9 cellular contexts compared by ENCODE assay signal in genomic region chr1:1137256-1138045, GRCh38. TPM values are rescaled to one million over a fixed set of nuclear protein-coding genes. Genes with fewer than 3 reads are reported as not detected.
DNase-seq lines count a peak whose midpoint lies in the region; ATAC-seq, FAIRE-seq and TF ChIP-seq lines count a peak whose summit lies in the region.
"Had no signal": no experiment of that assay in that cellular context is flagged by ENCODE, and none has a peak within 500 bp of the region (broad histone marks: within the 10 kb centered on the region; RNA-seq: fewer than 3 reads in every experiment).

No MANE protein-coding gene starts in this region.

- peaks cover 2 to 3% of the 10 kb centered on the region in 2 donors for H3K4me1 ChIP-seq in neuronal stem cell (ENCODE audit: control insufficient read depth in 2 of 2, insufficient read depth in 1 of 2, low read depth in 1 of 2, low read length in 2 of 2)
- peaks cover 25% of the 10 kb centered on the region for H3K4me1 ChIP-seq in HepG2 (ENCODE audit: insufficient read depth, low read length)

- no peak overlapping the region for H3K9ac ChIP-seq in neuronal stem cell (ENCODE audit: low read depth, low read length, poor library complexity)
- no peak overlapping the region for H3K9ac ChIP-seq in HepG2 (ENCODE audit: insufficient read depth, low read depth, low read length)

- no peaks in the 10 kb centered on the region for H3K9me3 ChIP-seq in neuronal stem cell (replicated peaks in 1 of 2; ENCODE audit: control insufficient read depth in 2 of 2, insufficient read depth in 1 of 2, low read depth in 1 of 2, low read length in 2 of 2)
- H3K9me3 ChIP-seq in HepG2 (ENCODE audit: low read length), result no peaks in the 10 kb centered on the region

- no peak for TF ChIP-seq RAD21 in HepG2 (CRISPR knock-in tag; IDR thresholded peaks at IDR 0.05)

- no peak overlapping the region for H2BK5ac ChIP-seq in neuronal stem cell (ENCODE audit: low read length)

- H3K27ac ChIP-seq in neuronal stem cell (replicated peaks; ENCODE audit: low read length) (no peak overlapping the region), HepG2 (ENCODE audit: extremely low read length, insufficient read depth, low read length) (no peak overlapping the region)

- H3K79me2 ChIP-seq in HepG2 (ENCODE audit: insufficient read depth, low read length), result no peaks in the 10 kb centered on the region

- intact Hi-C loops in HepG2 (cut with micrococcal nuclease; ENCODE audit: unreplicated experiment), result no loop called here

- no peak for TF ChIP-seq CTCF in HepG2 (CRISPR knock-in tag; IDR thresholded peaks at IDR 0.05)

- H2BK12ac ChIP-seq in neuronal stem cell (ENCODE audit: low read length), result peak overlapping the region; percentile 90

- in situ Hi-C loops in KBM-7 (cut with MboI; ENCODE audit: low pct_unique_long_range_greater_than_20kb, low sequenced_read_pairs) (loop anchor here (25.0 kb wide), 1 partner anchor 100 kb away; the partner anchor contains the start of genes B3GALT6, C1QTNF12 and SDF4), HepG2 (cut with HindIII; ENCODE audit: extremely low pct_ligation_motif_present, low pct_unique_long_range_greater_than_20kb) (no loop called here)

- peak overlapping the region; percentile 100 for H2BK15ac ChIP-seq in neuronal stem cell (ENCODE audit: low read length)

- H3K4me2 ChIP-seq in neuronal stem cell (ENCODE audit: insufficient read depth, low read length, poor library complexity, severe bottlenecking) (peak overlapping the region; percentile 33), HepG2 (ENCODE audit: low read depth, low read length) (no peak overlapping the region)

- H3K79me1 ChIP-seq in neuronal stem cell (ENCODE audit: low read depth, low read length), result peaks cover 2% of the 10 kb centered on the region

- TF ChIP-seq POLR2A in HepG2 (IDR thresholded peaks at IDR 0.05; ENCODE audit: insufficient read depth in 1 of 2, low read depth in 2 of 2, low read length in 2 of 2), result no peak

- peak overlapping the region; percentile 94 for H2BK120ac ChIP-seq in neuronal stem cell (ENCODE audit: low read depth, low read length)

- no CpG with 5 or more reads among the region's 36 CpGs for WGBS in neuronal stem cell (ENCODE audit: extremely low coverage in 2 of 2, insufficient read length in 2 of 2, insufficient replicate concordance in 1 of 2), 2 donors
- 91% methylated on average over 19 of the region's 36 CpGs for WGBS in HepG2 (ENCODE audit: low lambda C conversion rate)

- H3K27me3 ChIP-seq in neuronal stem cell (ENCODE audit: control insufficient read depth in 3 of 3, insufficient read depth in 3 of 3, low read depth in 1 of 3, low read length in 3 of 3) (peaks cover 0 to 28% (median 20%) of the 10 kb centered on the region in 3 experiments), HepG2 (ENCODE audit: control insufficient read depth in 1 of 2, insufficient read depth in 2 of 2, low read length in 2 of 2) (no peaks in the 10 kb centered on the region)

- no TSS peak for BruUV-seq in HepG2 (replicated peaks; lab: Mats Ljungman, UMichigan)

- peak overlapping the region; percentile 95 for H3K18ac ChIP-seq in neuronal stem cell (ENCODE audit: low read length)

- H3K4me3 ChIP-seq in neuronal stem cell (ENCODE audit: low read length in 2 of 2), result no peak overlapping the region
- H3K4me3 ChIP-seq in HepG2 (replicated peaks in 1 of 3; ENCODE audit: insufficient read depth in 1 of 3, low read depth in 2 of 3, low read length in 3 of 3), result no peak overlapping the region

- H4K20me1 ChIP-seq in HepG2 (ENCODE audit: insufficient read depth, low read length), result no peaks in the 10 kb centered on the region

- no peak overlapping the region for H3K4ac ChIP-seq in neuronal stem cell (ENCODE audit: low read length)

- FAIRE-seq in HepG2 (lab: Jason Lieb, UNC), result no peak

- no peak overlapping the region for H3K23ac ChIP-seq in neuronal stem cell (ENCODE audit: low read depth, low read length, poor library complexity)

- peak overlapping the region; percentile 21 for H3K14ac ChIP-seq in neuronal stem cell (ENCODE audit: low read length)

- ATAC-seq in HepG2 (no peak), GM18861 (IDR thresholded peaks at IDR 0.05; ENCODE audit: unreplicated experiment) (no peak)

- CTCF ChIA-PET in HepG2 (lab: Yijun Ruan, JAX; ENCODE audit: low intra/inter-chr PET ratio, low total read pairs), result no interaction called here

- peak overlapping the region; percentile 82 for H4K8ac ChIP-seq in neuronal stem cell (ENCODE audit: low read depth, low read length)

- H2AK5ac ChIP-seq in neuronal stem cell (ENCODE audit: low read depth, low read length), result peak overlapping the region; percentile 97

- peak; percentile 64 for DNase-seq in DMS153 treated with DMSO at 0.1 percent for 48 hours (lab: John Stamatoyannopoulos, UW; ENCODE audit: unreplicated experiment)
- DNase-seq in KBM-7, result peak; percentile 37
- DNase-seq in activated T-cell treated with anti-CD3 and anti-CD28 coated beads for 1 hour (ENCODE audit: low read depth), result peak; percentile 52
- no peak for DNase-seq in neuronal stem cell (ENCODE audit: low spot score)
- no peak for DNase-seq in HepG2 (ENCODE audit: low spot score)
- no peak for DNase-seq in AG08396 (ENCODE audit: low spot score)
- DNase-seq in NCI-H524 (lab: John Stamatoyannopoulos, UW), result no peak

- no peak for TF ChIP-seq EP300 in HepG2 (IDR thresholded peaks at IDR 0.05; ENCODE audit: low read depth in 2 of 2, low read length in 2 of 2)
- no peak for TF ChIP-seq EP300 in HepG2 (CRISPR knock-in tag; IDR thresholded peaks at IDR 0.05; ENCODE audit: borderline replicate concordance)

- POLR2A ChIA-PET in HepG2 (lab: Yijun Ruan, JAX), result no interaction called here

- no peaks in the 10 kb centered on the region for H3K36me3 ChIP-seq in neuronal stem cell (replicated peaks in 1 of 2; ENCODE audit: control insufficient read depth in 2 of 2, insufficient read depth in 2 of 2, low read length in 2 of 2)
- H3K36me3 ChIP-seq in HepG2 (replicated peaks in 1 of 2; ENCODE audit: control insufficient read depth in 1 of 2, insufficient read depth in 2 of 2, low read length in 2 of 2), result no peaks in the 10 kb centered on the region

- H2AFZ ChIP-seq in neuronal stem cell (ENCODE audit: low read length) (no peak overlapping the region), HepG2 (ENCODE audit: low read length) (no peak overlapping the region)

- no peak overlapping the region for H4K91ac ChIP-seq in neuronal stem cell (ENCODE audit: low read depth, low read length, poor library complexity)

TF ChIP-seq in HepG2, 621 proteins besides CTCF, POLR2A, EP300 and RAD21 (continues in another document):
- TF ChIP-seq NCOR1 (IDR thresholded peaks at IDR 0.05; ENCODE audit: borderline replicate concordance, low read length), result no peak

RNA-seq across cellular contexts. Expression of gene C1orf159, which starts 21.6 kb away (rescaled TPM):
- 12.3 TPM for polyA plus RNA-seq in neuronal stem cell (2013, experiment 1 of 2)
- 11.7 TPM for polyA plus RNA-seq in neuronal stem cell (2013, experiment 2 of 2)
- 3.8 and 6.7 TPM in 2 replicates for total RNA-seq in HepG2 (2016; rRNA removed; fragmentation: Illumina TruSeq; extraction: Trizol)
- total RNA-seq in HepG2 (2016; cell fraction: cytosol; rRNA removed; fragmentation: Illumina TruSeq; extraction: Trizol; ENCODE audit: low read depth), result 6.3 and 6.8 TPM in 2 replicates
- total RNA-seq in HepG2 (2016; cell fraction: insoluble cytoplasmic fraction; rRNA removed; fragmentation: Illumina TruSeq; extraction: Trizol), result 3.6 and 6.6 TPM in 2 replicates
- total RNA-seq in HepG2 (2016; cell fraction: membrane; rRNA removed; fragmentation: Illumina TruSeq; extraction: Trizol), result 7.4 and 7.9 TPM in 2 replicates
- 6.3 and 7.7 TPM in 2 replicates for total RNA-seq in HepG2 (2016; cell fraction: nucleus; rRNA removed; fragmentation: Illumina TruSeq; extraction: Trizol)
- 3.8 and 4.2 TPM in 2 replicates for polyA plus RNA-seq in HepG2 (2011; rRNA removed)
- polyA plus RNA-seq in HepG2 (2011; cell fraction: cytosol; rRNA removed), result 1.7 and 4.2 TPM in 2 replicates
- 22.9 and 35.9 TPM in 2 replicates for polyA plus RNA-seq in HepG2 (2011; cell fraction: nucleus; rRNA removed)
- 2.8 and 3.2 TPM in 2 replicates for polyA plus RNA-seq in HepG2 (2012)
- 4.7 and 6.0 TPM in 2 replicates for polyA plus RNA-seq in HepG2 (2016; cell fraction: cytosol; fragmentation: Illumina TruSeq; extraction: Trizol; ENCODE audit: low read depth)
- 3.5 and 4.0 TPM in 2 replicates for polyA plus RNA-seq in HepG2 (2016; cell fraction: insoluble cytoplasmic fraction; fragmentation: Illumina TruSeq; extraction: Trizol; ENCODE audit: low read depth)
- polyA plus RNA-seq in HepG2 (2016; cell fraction: membrane; fragmentation: Illumina TruSeq; extraction: Trizol; ENCODE audit: low read depth), result 7.0 and 8.1 TPM in 2 replicates
- polyA plus RNA-seq in HepG2 (2016; cell fraction: nucleus; fragmentation: Illumina TruSeq; extraction: Trizol; ENCODE audit: insufficient read depth, low read depth), result 19.9 and 20.1 TPM in 2 replicates
- polyA minus RNA-seq in HepG2 (2011; rRNA and poly(A)+ RNA removed; ENCODE audit: low replicate concordance), result 2.9 and 5.6 TPM in 2 replicates
- polyA minus RNA-seq in HepG2 (2011; cell fraction: cytosol; rRNA and poly(A)+ RNA removed), result 2.1 and 2.2 TPM in 2 replicates
- polyA minus RNA-seq in HepG2 (2011; cell fraction: nucleus; rRNA and poly(A)+ RNA removed), result 3.7 and 4.5 TPM in 2 replicates

RNA-seq across cellular contexts. Expression of gene TTLL10, which starts 36.2 kb away (rescaled TPM):
- 1.3 TPM for polyA plus RNA-seq in neuronal stem cell (2013, experiment 1 of 2)
- 1.3 TPM for polyA plus RNA-seq in neuronal stem cell (2013, experiment 2 of 2)
- total RNA-seq in HepG2 (2016; rRNA removed; fragmentation: Illumina TruSeq; extraction: Trizol), result not detected in 2 replicates
- not detected in 2 replicates for total RNA-seq in HepG2 (2016; cell fraction: cytosol; rRNA removed; fragmentation: Illumina TruSeq; extraction: Trizol; ENCODE audit: low read depth)
- not detected in 2 replicates for total RNA-seq in HepG2 (2016; cell fraction: insoluble cytoplasmic fraction; rRNA removed; fragmentation: Illumina TruSeq; extraction: Trizol)
- not detected in 2 replicates for total RNA-seq in HepG2 (2016; cell fraction: membrane; rRNA removed; fragmentation: Illumina TruSeq; extraction: Trizol)
- total RNA-seq in HepG2 (2016; cell fraction: nucleus; rRNA removed; fragmentation: Illumina TruSeq; extraction: Trizol), result not detected in 2 replicates
- not detected in 2 replicates for polyA plus RNA-seq in HepG2 (2011; rRNA removed)
- 0.06 and 0.08 TPM in 2 replicates for polyA plus RNA-seq in HepG2 (2011; cell fraction: cytosol; rRNA removed)
- polyA plus RNA-seq in HepG2 (2011; cell fraction: nucleus; rRNA removed), result 0.24 and 0.48 TPM in 2 replicates
- polyA plus RNA-seq in HepG2 (2012), result 0.07 TPM in 1 of 2 replicates, not detected in the other
- polyA plus RNA-seq in HepG2 (2016; cell fraction: cytosol; fragmentation: Illumina TruSeq; extraction: Trizol; ENCODE audit: low read depth), result not detected in 2 replicates
- not detected in 2 replicates for polyA plus RNA-seq in HepG2 (2016; cell fraction: insoluble cytoplasmic fraction; fragmentation: Illumina TruSeq; extraction: Trizol; ENCODE audit: low read depth)
- not detected in 2 replicates for polyA plus RNA-seq in HepG2 (2016; cell fraction: membrane; fragmentation: Illumina TruSeq; extraction: Trizol; ENCODE audit: low read depth)
- not detected in 2 replicates for polyA plus RNA-seq in HepG2 (2016; cell fraction: nucleus; fragmentation: Illumina TruSeq; extraction: Trizol; ENCODE audit: insufficient read depth, low read depth)
- 0.18 TPM in 1 of 2 replicates, not detected in the other for polyA minus RNA-seq in HepG2 (2011; rRNA and poly(A)+ RNA removed; ENCODE audit: low replicate concordance)
- not detected in 2 replicates for polyA minus RNA-seq in HepG2 (2011; cell fraction: cytosol; rRNA and poly(A)+ RNA removed)
- not detected in 2 replicates for polyA minus RNA-seq in HepG2 (2011; cell fraction: nucleus; rRNA and poly(A)+ RNA removed)
- total RNA-seq: skeletal muscle tissue had no signal

Comparison
In these comparisons a context has a peak if more than half of its experiments do, and no peak if none do; other contexts are left out.
1. DNase-seq: peak in DMS153 treated with DMSO at 0.1 percent for 48 hours (single experiment), KBM-7 (single experiment) and activated T-cell treated with anti-CD3 and anti-CD28 coated beads for 1 hour (single experiment); none in neuronal stem cell (single experiment), HepG2 (single experiment), AG08396 (single experiment) and NCI-H524 (0 of 2).